ENCODE assay signal across 28 cellular contexts in the genomic region with DNA sequence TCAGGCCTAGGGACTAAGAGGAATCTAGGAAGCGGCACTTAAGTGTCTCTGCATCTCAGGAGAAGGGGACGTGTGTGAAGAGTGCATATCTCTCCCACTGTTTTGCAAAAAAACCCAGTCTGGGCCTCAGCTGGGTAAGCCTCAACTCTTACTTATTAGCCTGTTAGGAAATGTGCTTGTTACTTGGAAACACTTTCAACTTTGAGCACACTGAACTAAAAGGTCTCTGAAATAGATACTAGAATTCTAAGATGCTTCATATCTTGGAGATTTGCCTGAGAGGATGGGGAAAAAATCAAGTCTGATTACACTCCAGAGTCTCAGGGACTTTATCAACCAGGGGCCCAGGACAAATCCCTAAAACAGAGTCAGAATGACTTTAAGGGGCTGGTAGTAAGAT.
"Had no signal": no experiment of that assay in that cellular context is flagged by ENCODE, and none has a peak within 500 bp of the region (broad histone marks: within the 10 kb centered on the region; RNA-seq: fewer than 3 reads in every experiment).

No MANE protein-coding gene starts in this region.

- H3K9ac ChIP-seq: KMS-11 had no signal

- ATAC-seq: activated naive CD4-positive, alpha-beta T cell treated with anti-CD3 and anti-CD28 coated beads, Interleukin-2, amount 50 U/mL, for 72 hours; activated naive CD8-positive, alpha-beta T cell treated with anti-CD3 and anti-CD28 coated beads, Interleukin-2, amount 50 U/mL, for 24 hours; activated T-cell treated with anti-CD3 and anti-CD28 coated beads, Interleukin-2, amount 50 U/mL, for 4 hours; Panc1; Right ventricle myocardium inferior had no signal

- H3K9me3 Mint-ChIP-seq: activated CD4-positive, alpha-beta memory T cell treated with anti-CD3 and anti-CD28 coated beads for 36 hours; activated CD4-positive, alpha-beta T cell treated with anti-CD3 and anti-CD28 coated beads, Interleukin-2, amount 10 ng/mL, durations not matched to agents 7 days and 5 days; activated naive CD4-positive, alpha-beta T cell treated with anti-CD3 and anti-CD28 coated beads, Interleukin-2, amount 50 U/mL, for 72 hours; activated naive CD8-positive, alpha-beta T cell treated with anti-CD3 and anti-CD28 coated beads, Interleukin-2, amount 50 U/mL, for 24 hours; activated T-cell treated with anti-CD3 and anti-CD28 coated beads, Interleukin-2, amount 50 U/mL, for 4 hours had no signal

- H3K36me3 Mint-ChIP-seq: activated CD4-positive, alpha-beta memory T cell treated with anti-CD3 and anti-CD28 coated beads for 36 hours; activated naive CD4-positive, alpha-beta T cell treated with anti-CD3 and anti-CD28 coated beads, Interleukin-2, amount 50 U/mL, for 72 hours had no signal

- H3K27me3 Mint-ChIP-seq: activated CD4-positive, alpha-beta memory T cell treated with anti-CD3 and anti-CD28 coated beads for 36 hours; activated CD4-positive, alpha-beta T cell treated with anti-CD3 and anti-CD28 coated beads, Interleukin-2, amount 10 ng/mL, durations not matched to agents 7 days and 5 days; activated naive CD8-positive, alpha-beta T cell treated with anti-CD3 and anti-CD28 coated beads, Interleukin-2, amount 50 U/mL, for 24 hours had no signal

- H3K27ac Mint-ChIP-seq: activated CD4-positive, alpha-beta memory T cell treated with anti-CD3 and anti-CD28 coated beads for 36 hours; activated CD4-positive, alpha-beta T cell treated with anti-CD3 and anti-CD28 coated beads, Interleukin-2, amount 10 ng/mL, durations not matched to agents 7 days and 5 days; activated naive CD4-positive, alpha-beta T cell treated with anti-CD3 and anti-CD28 coated beads, Interleukin-2, amount 50 U/mL, for 72 hours; activated naive CD8-positive, alpha-beta T cell treated with anti-CD3 and anti-CD28 coated beads, Interleukin-2, amount 50 U/mL, for 24 hours had no signal

- H3K27ac ChIP-seq: KMS-11, SK-N-MC, VCaP had no signal

- H3K4me3 Mint-ChIP-seq: activated CD4-positive, alpha-beta memory T cell treated with anti-CD3 and anti-CD28 coated beads for 36 hours; activated CD4-positive, alpha-beta T cell treated with anti-CD3 and anti-CD28 coated beads, Interleukin-2, amount 10 ng/mL, durations not matched to agents 7 days and 5 days; activated naive CD8-positive, alpha-beta T cell treated with anti-CD3 and anti-CD28 coated beads, Interleukin-2, amount 50 U/mL, for 24 hours; activated T-cell treated with anti-CD3 and anti-CD28 coated beads, Interleukin-2, amount 50 U/mL, for 4 hours had no signal

- H3K4me3 ChIP-seq: SK-N-MC had no signal

- DNase-seq: activated CD4-positive, alpha-beta memory T cell treated with anti-CD3 and anti-CD28 coated beads for 36 hours; activated CD4-positive, alpha-beta T cell treated with anti-CD3 and anti-CD28 coated beads, Interleukin-2, amount 10 ng/mL, durations not matched to agents 7 days and 5 days; activated CD4-positive, CD25-positive, alpha-beta regulatory T cell; activated CD8-positive, alpha-beta memory T cell treated with anti-CD3 and anti-CD28 coated beads for 24 hours; activated effector memory CD4-positive, alpha-beta T cell treated with anti-CD3 and anti-CD28 coated beads, Interleukin-2, amount 50 U/mL, for 16 hours; activated naive CD4-positive, alpha-beta T cell treated with Interleukin-2 at 50 U/mL for 16 hours; activated naive CD8-positive, alpha-beta T cell treated with anti-CD3 and anti-CD28 coated beads, Interleukin-2, amount 50 U/mL, for 24 hours; activated T-cell treated with anti-CD3 and anti-CD28 coated beads, Interleukin-2, amount 50 U/mL, for 4 hours; MV-4-11; NCI-H1092 treated with DMSO at 0.1 percent for 48 hours; NCI-H1417 treated with DMSO at 0.1 percent for 48 hours; NCI-H1694; NCI-H2029; NCI-H2107; NCI-H2171 treated with DMSO at 0.1 percent for 48 hours; NCI-H345; NCI-H510A; NCI-H526 treated with DMSO at 0.1 percent for 48 hours; NCI-H82; OCI-M1; RPMI8226; T-helper 1 cell had no signal
